Comparison of ENCODE assay signal across 23 cellular contexts in genomic region chr14:101500681-101501080, GRCh38.
DNase-seq lines count a peak whose midpoint lies in the region; ATAC-seq and TF ChIP-seq lines count a peak whose summit lies in the region.
"Had no signal": no experiment of that assay in that cellular context is flagged by ENCODE, and none has a peak within 500 bp of the region (broad histone marks: within the 10 kb centered on the region; RNA-seq: fewer than 3 reads in every experiment).

No MANE protein-coding gene starts in this region.

- H3K27ac ChIP-seq in right atrium auricular region (no peak overlapping the region), heart left ventricle (no peak overlapping the region), neuronal stem cell (replicated peaks; ENCODE audit: low read length) (no peak overlapping the region), upper lobe of right lung (no peak overlapping the region), trophoblast cell (ENCODE audit: low read depth, low read length) (no peak overlapping the region)
- H3K27ac ChIP-seq: BLaER1, SJCRH30 had no signal

- 73 to 88% (median 77%) methylated on average over 3 to 4 of the region's 4 CpGs for WGBS in heart left ventricle, 4 donors
- WGBS in neuronal stem cell (ENCODE audit: extremely low coverage in 2 of 2, insufficient read length in 2 of 2, insufficient replicate concordance in 1 of 2), 2 donors: no CpG with 5 or more reads among the region's 4 CpGs
- WGBS in trophoblast cell (ENCODE audit: extremely low coverage, insufficient coverage, insufficient read length): no CpG with 5 or more reads among the region's 4 CpGs

- H3K4me1 ChIP-seq in right atrium auricular region: no peaks in the 10 kb centered on the region
- no peaks in the 10 kb centered on the region for H3K4me1 ChIP-seq in heart left ventricle
- H3K4me1 ChIP-seq in neuronal stem cell (ENCODE audit: control insufficient read depth in 2 of 2, insufficient read depth in 1 of 2, low read depth in 1 of 2, low read length in 2 of 2): peaks cover 15 to 20% of the 10 kb centered on the region in 2 donors
- H3K4me1 ChIP-seq in upper lobe of right lung: no peaks in the 10 kb centered on the region
- H3K4me1 ChIP-seq in trophoblast cell (ENCODE audit: control insufficient read depth in 1 of 2, insufficient read depth in 2 of 2, low read length in 2 of 2): peaks cover 0 to 5% of the 10 kb centered on the region in 2 experiments
- H3K4me1 ChIP-seq: SJCRH30 had no signal

- no peak overlapping the region for H4K91ac ChIP-seq in neuronal stem cell (ENCODE audit: low read depth, low read length, poor library complexity)
- H4K91ac ChIP-seq in trophoblast cell (ENCODE audit: low read depth, low read length): no peak overlapping the region

- H2AFZ ChIP-seq in neuronal stem cell (ENCODE audit: low read length) (peak overlapping the region; percentile 56), trophoblast cell (ENCODE audit: insufficient read depth, low read length, poor library complexity) (no peak overlapping the region)

- H2BK5ac ChIP-seq in neuronal stem cell (ENCODE audit: low read length) (no peak overlapping the region), trophoblast cell (ENCODE audit: low read depth, low read length, poor library complexity) (no peak overlapping the region)

- no peak overlapping the region for H3K4ac ChIP-seq in neuronal stem cell (ENCODE audit: low read length)
- H3K4ac ChIP-seq in trophoblast cell (ENCODE audit: low read depth, low read length): no peak overlapping the region

- H3K27me3 ChIP-seq in right atrium auricular region (no peaks in the 10 kb centered on the region), heart left ventricle (peaks cover 0 to 60% (median 6%) of the 10 kb centered on the region in 9 donors), neuronal stem cell (ENCODE audit: control insufficient read depth in 3 of 3, insufficient read depth in 3 of 3, low read depth in 1 of 3, low read length in 3 of 3) (peaks cover 0 to 35% (median 9%) of the 10 kb centered on the region in 3 experiments), upper lobe of right lung (no peaks in the 10 kb centered on the region), trophoblast cell (ENCODE audit: insufficient read depth, low read length) (no peaks in the 10 kb centered on the region)
- H3K27me3 ChIP-seq: BLaER1, SJCRH30 had no signal

- H3K79me2 ChIP-seq in trophoblast cell (ENCODE audit: control insufficient read depth, insufficient read depth, low read length, poor library complexity): no peaks in the 10 kb centered on the region

- H2BK15ac ChIP-seq in neuronal stem cell (ENCODE audit: low read length): peak overlapping the region; percentile 20

- H3K9ac ChIP-seq in neuronal stem cell (ENCODE audit: low read depth, low read length, poor library complexity): no peak overlapping the region
- no peak overlapping the region for H3K9ac ChIP-seq in trophoblast cell (ENCODE audit: low read length)
- H3K9ac ChIP-seq: BLaER1 had no signal

- H3K23ac ChIP-seq in neuronal stem cell (ENCODE audit: low read depth, low read length, poor library complexity) (no peak overlapping the region), trophoblast cell (ENCODE audit: low read length) (no peak overlapping the region)

- H4K12ac ChIP-seq in trophoblast cell (ENCODE audit: low read depth, low read length): no peak overlapping the region

- ATAC-seq in heart left ventricle: no peak
- no peak for ATAC-seq in upper lobe of right lung
- ATAC-seq in HG02588 (IDR thresholded peaks at IDR 0.05; ENCODE audit: unreplicated experiment): no peak
- ATAC-seq: A549, GM12878, PC-3 had no signal

- H3K4me2 ChIP-seq in neuronal stem cell (ENCODE audit: insufficient read depth, low read length, poor library complexity, severe bottlenecking): no peak overlapping the region
- no peak overlapping the region for H3K4me2 ChIP-seq in trophoblast cell (ENCODE audit: low read length)
- H3K4me2 ChIP-seq: A549, BLaER1 had no signal

- H3K18ac ChIP-seq in neuronal stem cell (ENCODE audit: low read length): peak overlapping the region; percentile 82
- no peak overlapping the region for H3K18ac ChIP-seq in trophoblast cell (ENCODE audit: low read length)

- no peaks in the 10 kb centered on the region for H3K36me3 ChIP-seq in right atrium auricular region
- H3K36me3 ChIP-seq in heart left ventricle: no peaks in the 10 kb centered on the region
- no peaks in the 10 kb centered on the region for H3K36me3 ChIP-seq in neuronal stem cell (replicated peaks in 1 of 2; ENCODE audit: control insufficient read depth in 2 of 2, insufficient read depth in 2 of 2, low read length in 2 of 2)
- H3K36me3 ChIP-seq in upper lobe of right lung: no peaks in the 10 kb centered on the region
- H3K36me3 ChIP-seq in trophoblast cell (ENCODE audit: control insufficient read depth in 1 of 2, insufficient read depth in 2 of 2, low read length in 2 of 2): no peaks in the 10 kb centered on the region
- H3K36me3 ChIP-seq: BLaER1, SJCRH30 had no signal

- H3K14ac ChIP-seq in neuronal stem cell (ENCODE audit: low read length): no peak overlapping the region
- H3K14ac ChIP-seq in trophoblast cell (ENCODE audit: low read length): no peak overlapping the region

- no peak for TF ChIP-seq CTCF in right atrium auricular region (IDR thresholded peaks at IDR 0.05)
- no peak for TF ChIP-seq CTCF in heart left ventricle (IDR thresholded peaks at IDR 0.05)
- TF ChIP-seq CTCF in upper lobe of right lung (IDR thresholded peaks at IDR 0.05): no peak

- H2AK5ac ChIP-seq in neuronal stem cell (ENCODE audit: low read depth, low read length) (peak overlapping the region; percentile 29), trophoblast cell (ENCODE audit: low read length) (no peak overlapping the region)

- TF ChIP-seq POLR2A in heart left ventricle (IDR thresholded peaks at IDR 0.05): no peak

- H3K4me3 ChIP-seq in right atrium auricular region: no peak overlapping the region
- no peak overlapping the region for H3K4me3 ChIP-seq in heart left ventricle
- H3K4me3 ChIP-seq in neuronal stem cell (ENCODE audit: low read length in 2 of 2): no peak overlapping the region
- H3K4me3 ChIP-seq in upper lobe of right lung: no peak overlapping the region
- H3K4me3 ChIP-seq in trophoblast cell (ENCODE audit: low read depth, low read length): no peak overlapping the region
- H3K4me3 ChIP-seq: A549, BLaER1, GM12878, SJCRH30 had no signal

- peaks cover 0 to 8% of the 10 kb centered on the region in 2 donors for H3K9me3 ChIP-seq in right atrium auricular region
- H3K9me3 ChIP-seq in heart left ventricle: peaks cover 0 to 8% (median 0%) of the 10 kb centered on the region in 12 donors
- peaks cover 0 to 13% of the 10 kb centered on the region in 2 donors for H3K9me3 ChIP-seq in neuronal stem cell (replicated peaks in 1 of 2; ENCODE audit: control insufficient read depth in 2 of 2, insufficient read depth in 1 of 2, low read depth in 1 of 2, low read length in 2 of 2)
- no peaks in the 10 kb centered on the region for H3K9me3 ChIP-seq in upper lobe of right lung
- peaks cover 11% of the 10 kb centered on the region for H3K9me3 ChIP-seq in trophoblast cell (ENCODE audit: insufficient read depth, low read depth, low read length)
- H3K9me3 ChIP-seq: SJCRH30 had no signal

- H2BK12ac ChIP-seq in neuronal stem cell (ENCODE audit: low read length): peak overlapping the region; percentile 8
- H2BK12ac ChIP-seq in trophoblast cell (ENCODE audit: low read length): no peak overlapping the region

- intact Hi-C loops in heart left ventricle (cut with DNase I): no loop called here
- intact Hi-C loops in upper lobe of right lung (cut with DNase I): no loop called here

- H2BK120ac ChIP-seq in neuronal stem cell (ENCODE audit: low read depth, low read length) (no peak overlapping the region), trophoblast cell (ENCODE audit: insufficient read depth, low read length, poor library complexity) (no peak overlapping the region)

- H3K79me1 ChIP-seq in neuronal stem cell (ENCODE audit: low read depth, low read length): no peaks in the 10 kb centered on the region
- H3K79me1 ChIP-seq in trophoblast cell (ENCODE audit: low read length): no peaks in the 10 kb centered on the region

- H4K8ac ChIP-seq in neuronal stem cell (ENCODE audit: low read depth, low read length) (no peak overlapping the region), trophoblast cell (ENCODE audit: low read depth, low read length) (no peak overlapping the region)

- DNase-seq in right atrium auricular region (ENCODE audit: low spot score) (peak; percentile 38), heart left ventricle (no peak), ecto neural progenitor cell (ENCODE audit: low spot score) (peak; percentile 26), neuronal stem cell (ENCODE audit: low spot score) (no peak), upper lobe of right lung (peak; percentile 30), trophoblast cell (no peak), NOMO-1 treated with dmso at 0.1 percent for 144 hours (lab: John Stamatoyannopoulos, UW; ENCODE audit: unreplicated experiment) (no peak)
- DNase-seq: CD4-positive, alpha-beta memory T cell; DMS153; GF-D8; GOT3; IMR-90; NCI-H1417 treated with DMSO at 0.1 percent for 48 hours; NCI-H187 treated with DMSO at 0.1 percent for 48 hours; NCI-H226; NCI-H82; PC-3; RPMI8226; SJCRH30 had no signal

Comparison
In these comparisons a context has a peak if more than half of its experiments do, and no peak if none do; other contexts are left out.
1. DNase-seq: peak in right atrium auricular region (single experiment), ecto neural progenitor cell (single experiment) and upper lobe of right lung (single experiment); none in heart left ventricle (0 of 5), neuronal stem cell (single experiment), trophoblast cell (0 of 2) and NOMO-1 treated with dmso at 0.1 percent for 144 hours (single experiment).